Comparison of ENCODE assay signal across 1 cellular context in the genomic region with DNA sequence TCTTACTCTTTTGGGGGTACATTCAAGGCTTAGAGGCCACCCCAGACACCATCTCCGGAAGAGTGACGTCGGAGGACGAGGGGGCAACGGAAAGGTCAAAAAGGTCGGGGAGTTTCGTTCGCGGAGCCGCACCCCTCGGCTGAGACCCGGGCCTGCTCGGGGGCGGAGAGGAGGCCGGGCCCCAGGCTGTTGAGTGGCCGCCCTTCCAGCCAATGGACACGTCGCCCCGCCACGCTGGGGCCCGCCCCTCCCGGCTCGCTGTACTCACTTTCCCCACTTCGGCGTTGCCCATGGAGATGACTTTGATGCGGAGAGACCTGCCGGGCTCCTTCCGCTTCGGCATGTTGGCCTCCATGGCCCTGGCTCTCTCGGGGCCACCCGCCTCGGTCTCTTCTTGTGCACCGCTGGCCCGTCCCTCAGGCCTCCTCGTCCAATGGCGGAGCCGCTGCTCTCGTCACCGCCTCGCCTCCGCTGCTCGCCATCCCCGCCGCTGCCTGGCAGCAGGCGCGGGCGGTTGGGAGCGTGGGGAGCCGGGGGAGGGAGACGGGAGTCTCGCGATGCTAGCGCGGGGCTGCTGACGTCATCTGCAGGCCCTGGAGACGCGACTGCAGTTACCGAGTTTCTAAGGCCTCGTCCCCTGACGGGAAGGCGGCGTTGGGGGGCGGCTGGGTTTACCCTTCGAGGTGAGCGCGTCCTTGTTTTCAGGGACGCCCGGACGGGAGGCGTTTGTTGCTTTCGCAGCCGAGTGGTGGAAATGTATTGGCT.
TF ChIP-seq lines count a peak whose summit lies in the region.

Gene DNAJC27 (minus strand): TSS at position 406 of the 765 bp plus-strand sequence. CDS start 51 bp downstream, at position 355.

TF ChIP-seq in HepG2, 621 proteins besides CTCF, POLR2A, EP300 and RAD21 (continued from another document and continues in another):
- TF ChIP-seq PRDM15 (CRISPR knock-in tag; IDR thresholded peaks at IDR 0.05): no peak
- no peak; the same call in 1 of the 2 replicates for TF ChIP-seq GMEB1 (CRISPR knock-in tag; IDR thresholded peaks at IDR 0.05; ENCODE audit: borderline replicate concordance)
- 0 out of 2 replicates have a peak, but pooled peaks have one; percentile 4 for TF ChIP-seq RNF219 (CRISPR knock-in tag; IDR thresholded peaks at IDR 0.05)
- no peak for TF ChIP-seq ZNF34 (CRISPR knock-in tag; IDR thresholded peaks at IDR 0.05; ENCODE audit: borderline replicate concordance)
- peak; percentile 88 for TF ChIP-seq THAP11 (CRISPR knock-in tag; IDR thresholded peaks at IDR 0.05)
- TF ChIP-seq GLI4 (CRISPR knock-in tag; IDR thresholded peaks at IDR 0.05; ENCODE audit: borderline replicate concordance): peak; percentile 86; the same call in 1 of the 2 replicates
- peak; percentile 22; the same call in 1 of the 2 replicates for TF ChIP-seq HHEX (CRISPR knock-in tag; IDR thresholded peaks at IDR 0.05)
- TF ChIP-seq ZBTB21 (CRISPR knock-in tag; IDR thresholded peaks at IDR 0.05): peak; percentile 81
- TF ChIP-seq NR3C1 (CRISPR knock-in tag; IDR thresholded peaks at IDR 0.05): no peak
- TF ChIP-seq HIVEP1 (CRISPR knock-in tag; IDR thresholded peaks at IDR 0.05): peak; percentile 85
- TF ChIP-seq ZNF24 (IDR thresholded peaks at IDR 0.05): no peak
- TF ChIP-seq, protein P1, sequence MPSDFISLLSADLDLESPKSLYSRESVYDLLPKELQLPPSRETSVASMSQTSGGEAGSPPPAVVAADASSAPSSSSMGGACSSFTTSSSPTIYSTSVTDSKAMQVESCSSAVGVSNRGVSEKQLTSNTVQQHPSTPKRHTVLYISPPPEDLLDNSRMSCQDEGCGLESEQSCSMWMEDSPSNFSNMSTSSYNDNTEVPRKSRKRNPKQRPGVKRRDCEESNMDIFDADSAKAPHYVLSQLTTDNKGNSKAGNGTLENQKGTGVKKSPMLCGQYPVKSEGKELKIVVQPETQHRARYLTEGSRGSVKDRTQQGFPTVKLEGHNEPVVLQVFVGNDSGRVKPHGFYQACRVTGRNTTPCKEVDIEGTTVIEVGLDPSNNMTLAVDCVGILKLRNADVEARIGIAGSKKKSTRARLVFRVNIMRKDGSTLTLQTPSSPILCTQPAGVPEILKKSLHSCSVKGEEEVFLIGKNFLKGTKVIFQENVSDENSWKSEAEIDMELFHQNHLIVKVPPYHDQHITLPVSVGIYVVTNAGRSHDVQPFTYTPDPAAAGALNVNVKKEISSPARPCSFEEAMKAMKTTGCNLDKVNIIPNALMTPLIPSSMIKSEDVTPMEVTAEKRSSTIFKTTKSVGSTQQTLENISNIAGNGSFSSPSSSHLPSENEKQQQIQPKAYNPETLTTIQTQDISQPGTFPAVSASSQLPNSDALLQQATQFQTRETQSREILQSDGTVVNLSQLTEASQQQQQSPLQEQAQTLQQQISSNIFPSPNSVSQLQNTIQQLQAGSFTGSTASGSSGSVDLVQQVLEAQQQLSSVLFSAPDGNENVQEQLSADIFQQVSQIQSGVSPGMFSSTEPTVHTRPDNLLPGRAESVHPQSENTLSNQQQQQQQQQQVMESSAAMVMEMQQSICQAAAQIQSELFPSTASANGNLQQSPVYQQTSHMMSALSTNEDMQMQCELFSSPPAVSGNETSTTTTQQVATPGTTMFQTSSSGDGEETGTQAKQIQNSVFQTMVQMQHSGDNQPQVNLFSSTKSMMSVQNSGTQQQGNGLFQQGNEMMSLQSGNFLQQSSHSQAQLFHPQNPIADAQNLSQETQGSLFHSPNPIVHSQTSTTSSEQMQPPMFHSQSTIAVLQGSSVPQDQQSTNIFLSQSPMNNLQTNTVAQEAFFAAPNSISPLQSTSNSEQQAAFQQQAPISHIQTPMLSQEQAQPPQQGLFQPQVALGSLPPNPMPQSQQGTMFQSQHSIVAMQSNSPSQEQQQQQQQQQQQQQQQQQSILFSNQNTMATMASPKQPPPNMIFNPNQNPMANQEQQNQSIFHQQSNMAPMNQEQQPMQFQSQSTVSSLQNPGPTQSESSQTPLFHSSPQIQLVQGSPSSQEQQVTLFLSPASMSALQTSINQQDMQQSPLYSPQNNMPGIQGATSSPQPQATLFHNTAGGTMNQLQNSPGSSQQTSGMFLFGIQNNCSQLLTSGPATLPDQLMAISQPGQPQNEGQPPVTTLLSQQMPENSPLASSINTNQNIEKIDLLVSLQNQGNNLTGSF (CRISPR knock-in tag; IDR thresholded peaks at IDR 0.05): peak; percentile 73
- TF ChIP-seq CENPX (CRISPR knock-in tag; IDR thresholded peaks at IDR 0.05): no peak
- TF ChIP-seq ZNF564 (CRISPR knock-in tag; IDR thresholded peaks at IDR 0.05): peak; percentile 9; the same call in 1 of the 2 replicates
- no peak for TF ChIP-seq THAP8 (CRISPR knock-in tag; IDR thresholded peaks at IDR 0.05; ENCODE audit: borderline replicate concordance)
- TF ChIP-seq FOSL2 (CRISPR knock-in tag; IDR thresholded peaks at IDR 0.05): peak; percentile 84
- TF ChIP-seq NCOR1 (IDR thresholded peaks at IDR 0.05; ENCODE audit: borderline replicate concordance, low read length): no peak; the same call in 1 of the 2 replicates
- TF ChIP-seq, protein P2, sequence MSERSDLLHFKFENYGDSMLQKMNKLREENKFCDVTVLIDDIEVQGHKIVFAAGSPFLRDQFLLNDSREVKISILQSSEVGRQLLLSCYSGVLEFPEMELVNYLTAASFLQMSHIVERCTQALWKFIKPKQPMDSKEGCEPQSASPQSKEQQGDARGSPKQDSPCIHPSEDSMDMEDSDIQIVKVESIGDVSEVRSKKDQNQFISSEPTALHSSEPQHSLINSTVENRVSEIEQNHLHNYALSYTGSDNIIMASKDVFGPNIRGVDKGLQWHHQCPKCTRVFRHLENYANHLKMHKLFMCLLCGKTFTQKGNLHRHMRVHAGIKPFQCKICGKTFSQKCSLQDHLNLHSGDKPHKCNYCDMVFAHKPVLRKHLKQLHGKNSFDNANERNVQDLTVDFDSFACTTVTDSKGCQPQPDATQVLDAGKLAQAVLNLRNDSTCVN (CRISPR knock-in tag; IDR thresholded peaks at IDR 0.05; ENCODE audit: borderline replicate concordance): peak; percentile 89
- TF ChIP-seq ZNF354B (CRISPR knock-in tag; IDR thresholded peaks at IDR 0.05): no peak
- TF ChIP-seq GRHL1 (CRISPR knock-in tag; conservative IDR thresholded peaks at IDR 0.05): no peak
- TF ChIP-seq NKX3-1 (CRISPR knock-in tag; IDR thresholded peaks at IDR 0.05): no peak
- peak; percentile 96 for TF ChIP-seq PATZ1 (CRISPR knock-in tag; IDR thresholded peaks at IDR 0.05)
